ENCODE assay signal across 1 cellular context in the genomic region with DNA sequence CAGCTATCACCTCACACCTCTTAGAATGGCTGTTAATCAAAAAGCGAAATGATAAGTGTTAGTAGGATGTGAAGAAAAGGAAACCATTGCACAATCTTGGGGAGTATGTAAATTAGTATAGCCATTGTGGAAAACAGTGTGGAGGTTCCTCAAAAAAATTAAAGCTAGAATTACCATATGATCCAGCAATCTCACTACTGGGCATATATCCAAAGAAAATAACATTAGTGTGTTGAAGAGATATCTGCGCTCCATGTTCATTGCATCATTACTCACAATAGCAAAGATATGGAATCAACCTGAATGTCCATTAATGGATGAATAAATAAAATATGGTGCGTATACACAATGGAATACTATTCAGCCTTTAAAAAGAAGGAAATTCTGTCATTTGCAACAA.
TF ChIP-seq lines count a peak whose summit lies in the region.

No MANE protein-coding gene starts in this region.

TF ChIP-seq in GM23338, 12 proteins besides CTCF, POLR2A, EP300 and RAD21 (continued from another document):
- TF ChIP-seq, protein P1, sequence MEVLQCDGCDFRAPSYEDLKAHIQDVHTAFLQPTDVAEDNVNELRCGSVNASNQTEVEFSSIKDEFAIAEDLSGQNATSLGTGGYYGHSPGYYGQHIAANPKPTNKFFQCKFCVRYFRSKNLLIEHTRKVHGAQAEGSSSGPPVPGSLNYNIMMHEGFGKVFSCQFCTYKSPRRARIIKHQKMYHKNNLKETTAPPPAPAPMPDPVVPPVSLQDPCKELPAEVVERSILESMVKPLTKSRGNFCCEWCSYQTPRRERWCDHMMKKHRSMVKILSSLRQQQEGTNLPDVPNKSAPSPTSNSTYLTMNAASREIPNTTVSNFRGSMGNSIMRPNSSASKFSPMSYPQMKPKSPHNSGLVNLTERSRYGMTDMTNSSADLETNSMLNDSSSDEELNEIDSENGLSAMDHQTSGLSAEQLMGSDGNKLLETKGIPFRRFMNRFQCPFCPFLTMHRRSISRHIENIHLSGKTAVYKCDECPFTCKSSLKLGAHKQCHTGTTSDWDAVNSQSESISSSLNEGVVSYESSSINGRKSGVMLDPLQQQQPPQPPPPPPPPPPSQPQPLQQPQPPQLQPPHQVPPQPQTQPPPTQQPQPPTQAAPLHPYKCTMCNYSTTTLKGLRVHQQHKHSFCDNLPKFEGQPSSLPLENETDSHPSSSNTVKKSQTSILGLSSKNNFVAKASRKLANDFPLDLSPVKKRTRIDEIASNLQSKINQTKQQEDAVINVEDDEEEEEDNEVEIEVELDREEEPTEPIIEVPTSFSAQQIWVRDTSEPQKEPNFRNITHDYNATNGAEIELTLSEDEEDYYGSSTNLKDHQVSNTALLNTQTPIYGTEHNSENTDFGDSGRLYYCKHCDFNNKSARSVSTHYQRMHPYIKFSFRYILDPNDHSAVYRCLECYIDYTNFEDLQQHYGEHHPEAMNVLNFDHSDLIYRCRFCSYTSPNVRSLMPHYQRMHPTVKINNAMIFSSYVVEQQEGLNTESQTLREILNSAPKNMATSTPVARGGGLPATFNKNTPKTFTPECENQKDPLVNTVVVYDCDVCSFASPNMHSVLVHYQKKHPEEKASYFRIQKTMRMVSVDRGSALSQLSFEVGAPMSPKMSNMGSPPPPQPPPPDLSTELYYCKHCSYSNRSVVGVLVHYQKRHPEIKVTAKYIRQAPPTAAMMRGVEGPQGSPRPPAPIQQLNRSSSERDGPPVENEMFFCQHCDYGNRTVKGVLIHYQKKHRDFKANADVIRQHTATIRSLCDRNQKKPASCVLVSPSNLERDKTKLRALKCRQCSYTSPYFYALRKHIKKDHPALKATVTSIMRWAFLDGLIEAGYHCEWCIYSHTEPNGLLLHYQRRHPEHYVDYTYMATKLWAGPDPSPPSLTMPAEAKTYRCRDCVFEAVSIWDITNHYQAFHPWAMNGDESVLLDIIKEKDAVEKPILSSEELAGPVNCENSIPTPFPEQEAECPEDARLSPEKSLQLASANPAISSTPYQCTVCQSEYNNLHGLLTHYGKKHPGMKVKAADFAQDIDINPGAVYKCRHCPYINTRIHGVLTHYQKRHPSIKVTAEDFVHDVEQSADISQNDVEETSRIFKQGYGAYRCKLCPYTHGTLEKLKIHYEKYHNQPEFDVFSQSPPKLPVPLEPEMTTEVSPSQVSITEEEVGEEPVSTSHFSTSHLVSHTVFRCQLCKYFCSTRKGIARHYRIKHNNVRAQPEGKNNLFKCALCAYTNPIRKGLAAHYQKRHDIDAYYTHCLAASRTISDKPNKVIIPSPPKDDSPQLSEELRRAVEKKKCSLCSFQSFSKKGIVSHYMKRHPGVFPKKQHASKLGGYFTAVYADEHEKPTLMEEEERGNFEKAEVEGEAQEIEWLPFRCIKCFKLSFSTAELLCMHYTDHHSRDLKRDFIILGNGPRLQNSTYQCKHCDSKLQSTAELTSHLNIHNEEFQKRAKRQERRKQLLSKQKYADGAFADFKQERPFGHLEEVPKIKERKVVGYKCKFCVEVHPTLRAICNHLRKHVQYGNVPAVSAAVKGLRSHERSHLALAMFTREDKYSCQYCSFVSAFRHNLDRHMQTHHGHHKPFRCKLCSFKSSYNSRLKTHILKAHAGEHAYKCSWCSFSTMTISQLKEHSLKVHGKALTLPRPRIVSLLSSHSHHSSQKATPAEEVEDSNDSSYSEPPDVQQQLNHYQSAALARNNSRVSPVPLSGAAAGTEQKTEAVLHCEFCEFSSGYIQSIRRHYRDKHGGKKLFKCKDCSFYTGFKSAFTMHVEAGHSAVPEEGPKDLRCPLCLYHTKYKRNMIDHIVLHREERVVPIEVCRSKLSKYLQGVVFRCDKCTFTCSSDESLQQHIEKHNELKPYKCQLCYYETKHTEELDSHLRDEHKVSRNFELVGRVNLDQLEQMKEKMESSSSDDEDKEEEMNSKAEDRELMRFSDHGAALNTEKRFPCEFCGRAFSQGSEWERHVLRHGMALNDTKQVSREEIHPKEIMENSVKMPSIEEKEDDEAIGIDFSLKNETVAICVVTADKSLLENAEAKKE (CRISPR knock-in tag; IDR thresholded peaks at IDR 0.05): no peak
- TF ChIP-seq ZNF331 (CRISPR knock-in tag; IDR thresholded peaks at IDR 0.05; ENCODE audit: low read depth): no peak
- no peak for TF ChIP-seq NANOG (IDR thresholded peaks at IDR 0.05; ENCODE audit: borderline replicate concordance)
- TF ChIP-seq, protein P2, sequence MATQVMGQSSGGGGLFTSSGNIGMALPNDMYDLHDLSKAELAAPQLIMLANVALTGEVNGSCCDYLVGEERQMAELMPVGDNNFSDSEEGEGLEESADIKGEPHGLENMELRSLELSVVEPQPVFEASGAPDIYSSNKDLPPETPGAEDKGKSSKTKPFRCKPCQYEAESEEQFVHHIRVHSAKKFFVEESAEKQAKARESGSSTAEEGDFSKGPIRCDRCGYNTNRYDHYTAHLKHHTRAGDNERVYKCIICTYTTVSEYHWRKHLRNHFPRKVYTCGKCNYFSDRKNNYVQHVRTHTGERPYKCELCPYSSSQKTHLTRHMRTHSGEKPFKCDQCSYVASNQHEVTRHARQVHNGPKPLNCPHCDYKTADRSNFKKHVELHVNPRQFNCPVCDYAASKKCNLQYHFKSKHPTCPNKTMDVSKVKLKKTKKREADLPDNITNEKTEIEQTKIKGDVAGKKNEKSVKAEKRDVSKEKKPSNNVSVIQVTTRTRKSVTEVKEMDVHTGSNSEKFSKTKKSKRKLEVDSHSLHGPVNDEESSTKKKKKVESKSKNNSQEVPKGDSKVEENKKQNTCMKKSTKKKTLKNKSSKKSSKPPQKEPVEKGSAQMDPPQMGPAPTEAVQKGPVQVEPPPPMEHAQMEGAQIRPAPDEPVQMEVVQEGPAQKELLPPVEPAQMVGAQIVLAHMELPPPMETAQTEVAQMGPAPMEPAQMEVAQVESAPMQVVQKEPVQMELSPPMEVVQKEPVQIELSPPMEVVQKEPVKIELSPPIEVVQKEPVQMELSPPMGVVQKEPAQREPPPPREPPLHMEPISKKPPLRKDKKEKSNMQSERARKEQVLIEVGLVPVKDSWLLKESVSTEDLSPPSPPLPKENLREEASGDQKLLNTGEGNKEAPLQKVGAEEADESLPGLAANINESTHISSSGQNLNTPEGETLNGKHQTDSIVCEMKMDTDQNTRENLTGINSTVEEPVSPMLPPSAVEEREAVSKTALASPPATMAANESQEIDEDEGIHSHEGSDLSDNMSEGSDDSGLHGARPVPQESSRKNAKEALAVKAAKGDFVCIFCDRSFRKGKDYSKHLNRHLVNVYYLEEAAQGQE (IDR thresholded peaks at IDR 0.05; ENCODE audit: unreplicated experiment): no peak
- TF ChIP-seq, protein P3, sequence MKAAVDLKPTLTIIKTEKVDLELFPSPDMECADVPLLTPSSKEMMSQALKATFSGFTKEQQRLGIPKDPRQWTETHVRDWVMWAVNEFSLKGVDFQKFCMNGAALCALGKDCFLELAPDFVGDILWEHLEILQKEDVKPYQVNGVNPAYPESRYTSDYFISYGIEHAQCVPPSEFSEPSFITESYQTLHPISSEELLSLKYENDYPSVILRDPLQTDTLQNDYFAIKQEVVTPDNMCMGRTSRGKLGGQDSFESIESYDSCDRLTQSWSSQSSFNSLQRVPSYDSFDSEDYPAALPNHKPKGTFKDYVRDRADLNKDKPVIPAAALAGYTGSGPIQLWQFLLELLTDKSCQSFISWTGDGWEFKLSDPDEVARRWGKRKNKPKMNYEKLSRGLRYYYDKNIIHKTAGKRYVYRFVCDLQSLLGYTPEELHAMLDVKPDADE (IDR thresholded peaks at IDR 0.05): no peak
- TF ChIP-seq POLR2AphosphoS5 (IDR thresholded peaks at IDR 0.05; ENCODE audit: low read depth): no peak
